8 cellular contexts compared by ENCODE assay signal in the genomic region with DNA sequence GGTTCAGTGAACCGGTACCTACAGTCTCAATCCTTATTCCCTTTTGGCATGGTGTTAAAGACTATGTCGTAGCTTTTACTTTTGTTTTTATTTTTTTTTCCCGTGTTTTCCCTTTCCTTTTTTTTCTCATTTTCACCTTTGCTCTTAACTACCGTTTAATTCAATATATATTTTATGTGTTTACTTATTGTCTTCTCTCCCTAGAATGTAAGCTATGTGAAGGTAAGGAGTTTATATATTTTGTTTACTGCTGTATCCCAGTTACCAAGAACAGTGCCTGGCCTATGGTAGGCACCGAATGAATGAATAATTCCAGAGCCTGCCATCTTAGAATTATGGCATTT. TPM values are rescaled to one million over a fixed set of nuclear protein-coding genes. Genes with fewer than 3 reads are reported as not detected.
DNase-seq lines count a peak whose midpoint lies in the region; FAIRE-seq and TF ChIP-seq lines count a peak whose summit lies in the region.

No MANE protein-coding gene starts in this region.

- no peak overlapping the region for H2BK120ac ChIP-seq in H1 (replicated peaks; ENCODE audit: low read depth, low read length)

- TF ChIP-seq RAD21 in H1 (IDR thresholded peaks at IDR 0.05 in 1 of 2, conservative IDR thresholded peaks at IDR 0.05 in 1 of 2; ENCODE audit: low read depth in 2 of 2, low read length in 2 of 2), result no peak

- H2BK12ac ChIP-seq in H1 (ENCODE audit: low read depth, low read length), result no peak overlapping the region

- H3K4me2 ChIP-seq in OCI-LY1 (ENCODE audit: low read length) (peak overlapping the region; percentile 78), H1 (ENCODE audit: insufficient read depth in 1 of 2, low read depth in 2 of 2, low read length in 2 of 2) (peak overlapping the region; percentile 60 to 86; a peak in 3 of 4 replicates)

- no peak overlapping the region for H2BK15ac ChIP-seq in H1 (ENCODE audit: low read length)

- no peaks in the 10 kb centered on the region for H3K9me3 ChIP-seq in CD4-positive, alpha-beta memory T cell (ENCODE audit: control insufficient read depth in 1 of 2, low read length in 2 of 2)
- no peaks in the 10 kb centered on the region for H3K9me3 ChIP-seq in OCI-LY1 (ENCODE audit: low read length)
- no peaks in the 10 kb centered on the region for H3K9me3 ChIP-seq in H1 (ENCODE audit: insufficient read depth in 2 of 2, low read depth in 1 of 2, low read length in 1 of 2)

- no peak overlapping the region for H3K4ac ChIP-seq in H1 (replicated peaks; ENCODE audit: insufficient read length, low read depth, low read length)

- intact Hi-C loops in CD4-positive, alpha-beta memory T cell (cut with micrococcal nuclease), result loop anchor here (1.0 to 2.0 kb wide), 2 partner anchors 13 to 49 kb away; a partner anchor contains a TSS

- H4K8ac ChIP-seq in H1 (ENCODE audit: extremely low read depth, insufficient read depth, low read length), result no peak overlapping the region; the same call in 1 of the 2 replicates

- no peaks in the 10 kb centered on the region for H3K9me2 ChIP-seq in OCI-LY1 (ENCODE audit: low read depth, low read length)

- H3K4me1 ChIP-seq in CD4-positive, alpha-beta memory T cell (ENCODE audit: insufficient read depth, low read length), result peaks cover 22% of the 10 kb centered on the region
- peaks cover 21% of the 10 kb centered on the region for H3K4me1 ChIP-seq in OCI-LY1 (ENCODE audit: insufficient read depth, low read length, severe bottlenecking)
- peaks cover 0 to 4% (median 0%) of the 10 kb centered on the region in 4 experiments; a peak in 3 of 7 replicates for H3K4me1 ChIP-seq in H1 (replicated peaks in 1 of 4; ENCODE audit: control insufficient read depth in 3 of 4, insufficient read depth in 4 of 4, low read length in 3 of 4)

- no peaks in the 10 kb centered on the region; the same call in 1 of the 2 replicates for H3K23me2 ChIP-seq in H1 (ENCODE audit: low read depth, low read length)

- no peaks in the 10 kb centered on the region for H3K79me2 ChIP-seq in OCI-LY1 (ENCODE audit: insufficient read depth, low read length)
- no peaks in the 10 kb centered on the region for H3K79me2 ChIP-seq in H1 (ENCODE audit: control insufficient read depth in 1 of 2, insufficient read depth in 2 of 2, low read length in 2 of 2)

- H3K9me3 Mint-ChIP-seq in CD4-positive, alpha-beta memory T cell, result no peaks in the 10 kb centered on the region
- peaks cover 6% of the 10 kb centered on the region for H3K9me3 Mint-ChIP-seq in osteocyte (ENCODE audit: unreplicated experiment)

- POLR2A ChIA-PET in CD4-positive, alpha-beta memory T cell (lab: Charles Lee; ENCODE audit: partially characterized antibody), result interaction anchor here (1.3 to 2.5 kb wide), 3 partner anchors 12 to 17 kb away, joined by 3 to 18 read pairs (median 7); a partner anchor contains a TSS
- POLR2A ChIA-PET in H1 (lab: Charles Lee; ENCODE audit: partially characterized antibody), result interaction anchor here (0.7 to 3.0 kb wide), 8 partner anchors 10 to 404 kb away, joined by 3 to 15 read pairs (median 3); a partner anchor contains a TSS

- TF ChIP-seq POLR2A in H1 (IDR thresholded peaks at IDR 0.05; ENCODE audit: control extremely low read depth in 1 of 2, low read depth in 2 of 2, low read length in 2 of 2), result no peak

- no peak overlapping the region for H2BK5ac ChIP-seq in H1 (ENCODE audit: low read depth, low read length)

- H3K23ac ChIP-seq in H1 (ENCODE audit: insufficient read length), result no peak overlapping the region

- peaks cover 5 to 17% of the 10 kb centered on the region in 2 donors for H3K36me3 Mint-ChIP-seq in CD4-positive, alpha-beta memory T cell
- H3K36me3 Mint-ChIP-seq in osteocyte (ENCODE audit: unreplicated experiment), result peaks cover 22% of the 10 kb centered on the region

- H3K27me3 ChIP-seq in CD4-positive, alpha-beta memory T cell (ENCODE audit: insufficient read depth, low read length), result no peaks in the 10 kb centered on the region
- no peaks in the 10 kb centered on the region for H3K27me3 ChIP-seq in OCI-LY1 (ENCODE audit: insufficient read depth, low read length)
- H3K27me3 ChIP-seq in H1 (replicated peaks in 1 of 4; ENCODE audit: control insufficient read depth in 3 of 4, extremely low read depth in 1 of 4, insufficient read depth in 3 of 4, low read length in 3 of 4), result no peaks in the 10 kb centered on the region

- H3K27ac Mint-ChIP-seq in CD4-positive, alpha-beta memory T cell, result peak overlapping the region; percentile 93 to 98 (median 97)
- H3K27ac Mint-ChIP-seq in osteocyte (ENCODE audit: unreplicated experiment), result peak overlapping the region; percentile 96

- no peak overlapping the region for H3K56ac ChIP-seq in H1 (replicated peaks; ENCODE audit: insufficient read length, low read depth, low read length)

- peak overlapping the region; percentile 89 to 96 (median 94) for H3K4me3 Mint-ChIP-seq in CD4-positive, alpha-beta memory T cell
- H3K4me3 Mint-ChIP-seq in osteocyte (ENCODE audit: unreplicated experiment), result peak overlapping the region; percentile 88

- no peak overlapping the region for H3K18ac ChIP-seq in H1 (ENCODE audit: extremely low read depth, low read length)

- WGBS in H1 (ENCODE audit: extremely low coverage in 1 of 2, insufficient coverage in 1 of 2, insufficient read length in 1 of 2, insufficient replicate concordance in 2 of 2, low coverage in 1 of 2, low lambda C conversion rate in 2 of 2, missing lambda C conversion rate in 1 of 2), 2 experiments, result 26% methylated on average over 5 of the region's 5 CpGs; no CpG with 5 or more reads in 1 of the 2 experiments

- DNase-seq in CD4-positive, alpha-beta memory T cell, result no peak
- DNase-seq in H1 (ENCODE audit: low read depth in 1 of 2, low spot score in 2 of 2) (no peak), osteocyte (ENCODE audit: extremely low spot score, unreplicated experiment) (no peak), KG1 (lab: John Stamatoyannopoulos, UW) (no peak), NCI-H2196 (lab: John Stamatoyannopoulos, UW; ENCODE audit: unreplicated experiment) (no peak), NCI-H187 (lab: John Stamatoyannopoulos, UW) (no peak), HUDEP-2 (lab: John Stamatoyannopoulos, UW; ENCODE audit: unreplicated experiment in 76 of 76) (no peak)

- H4K20me1 ChIP-seq in OCI-LY1 (ENCODE audit: insufficient read depth, low read length) (no peaks in the 10 kb centered on the region), H1 (replicated peaks in 1 of 2; ENCODE audit: control insufficient read depth in 1 of 2, insufficient read depth in 2 of 2, low read length in 2 of 2) (no peaks in the 10 kb centered on the region)

- H3K4me1 Mint-ChIP-seq in CD4-positive, alpha-beta memory T cell, result peaks cover 10 to 35% (median 26%) of the 10 kb centered on the region in 4 donors
- peaks cover 27% of the 10 kb centered on the region for H3K4me1 Mint-ChIP-seq in osteocyte (ENCODE audit: unreplicated experiment)

- H3K79me1 ChIP-seq in H1 (ENCODE audit: low read depth, low read length), result no peaks in the 10 kb centered on the region

- no peaks in the 10 kb centered on the region for H3K27me3 Mint-ChIP-seq in CD4-positive, alpha-beta memory T cell
- H3K27me3 Mint-ChIP-seq in osteocyte (ENCODE audit: unreplicated experiment), result no peaks in the 10 kb centered on the region

- no peak overlapping the region for H4K91ac ChIP-seq in H1 (replicated peaks; ENCODE audit: insufficient read length, low read length)

- no peak for FAIRE-seq in H1 (lab: Jason Lieb, UNC)

- TF ChIP-seq CTCF in OCI-LY1 (IDR thresholded peaks at IDR 0.05; ENCODE audit: low read length) (no peak), H1 (IDR thresholded peaks at IDR 0.05; ENCODE audit: control extremely low read depth in 1 of 3, insufficient read depth in 1 of 3, low read depth in 1 of 3, low read length in 3 of 3) (no peak), osteocyte (IDR thresholded peaks at IDR 0.05) (no peak)

- 0 out of 2 replicates have a peak, but pooled peaks cover 7% of the 10 kb centered on the region for H3F3A ChIP-seq in OCI-LY1 (ENCODE audit: insufficient read depth, low read length)

- H2BK20ac ChIP-seq in H1 (ENCODE audit: low read length), result no peak overlapping the region

- CTCF ChIA-PET in CD4-positive, alpha-beta memory T cell (lab: Charles Lee; ENCODE audit: partially characterized antibody), result interaction anchor here (0.7 kb wide), 1 partner anchor 191 kb away, joined by 3 read pairs; no protein-coding TSS in a partner anchor
- CTCF ChIA-PET in H1 (lab: Charles Lee; ENCODE audit: partially characterized antibody), result interaction anchor here (2.8 kb wide), 1 partner anchor 37 kb away, joined by 12 read pairs; no protein-coding TSS in a partner anchor

- peak overlapping the region; percentile 80 for H3K27ac ChIP-seq in CD4-positive, alpha-beta memory T cell (ENCODE audit: low read depth, low read length)
- no peak overlapping the region for H3K27ac ChIP-seq in OCI-LY1 (ENCODE audit: low read depth, low read length, poor library complexity, severe bottlenecking)
- no peak overlapping the region for H3K27ac ChIP-seq in H1 (ENCODE audit: low read depth, low read length)

- peak overlapping the region; percentile 85; the same call in 1 of the 2 replicates for H3K9ac ChIP-seq in OCI-LY1 (ENCODE audit: low read length)
- H3K9ac ChIP-seq in H1 (replicated peaks in 1 of 4; ENCODE audit: extremely low read depth in 1 of 4, low read depth in 3 of 4, low read length in 3 of 4), result peak overlapping the region in 1 of 4 experiments; percentile 75; a peak in 2 of 7 replicates

- H2AFZ ChIP-seq in OCI-LY1 (ENCODE audit: low read length) (no peak overlapping the region), H1 (ENCODE audit: low read length) (no peak overlapping the region)

- H4K5ac ChIP-seq in H1 (ENCODE audit: insufficient read length, low read depth, low read length), result no peak overlapping the region

- no peak for TF ChIP-seq EP300 in H1 (IDR thresholded peaks at IDR 0.05; ENCODE audit: borderline replicate concordance in 1 of 2, low read depth in 2 of 2, low read length in 2 of 2)

- H3K36me3 ChIP-seq in CD4-positive, alpha-beta memory T cell (ENCODE audit: insufficient read depth, low read length), result no peaks in the 10 kb centered on the region
- H3K36me3 ChIP-seq in OCI-LY1 (ENCODE audit: insufficient read depth, low read length) (peaks cover 30% of the 10 kb centered on the region; the same call in 1 of the 2 replicates), H1 (ENCODE audit: control insufficient read depth in 2 of 4, insufficient read depth in 4 of 4, low read length in 3 of 4) (no peaks in the 10 kb centered on the region)

- no peak overlapping the region for H2AK5ac ChIP-seq in H1 (ENCODE audit: low read depth, low read length)

- H3K4me3 ChIP-seq in CD4-positive, alpha-beta memory T cell (ENCODE audit: low read length in 2 of 2), result peak overlapping the region; percentile 63 to 73
- H3K4me3 ChIP-seq in OCI-LY1 (ENCODE audit: low read depth, low read length, poor library complexity, severe bottlenecking) (peak overlapping the region; percentile 73), H1 (ENCODE audit: extremely low read depth in 1 of 4, insufficient read depth in 2 of 4, low read depth in 3 of 4, low read length in 4 of 4) (peak overlapping the region; percentile 54 to 61 (median 58); a peak in 5 of 8 replicates)

- H3K14ac ChIP-seq in H1 (ENCODE audit: insufficient read length), result no peak overlapping the region

RNA-seq across cellular contexts. Expression of a gene that starts 0.3 kb away (rescaled TPM):
- 10 to 100 TPM; 24.9 to 26.8 TPM for total RNA-seq in CD4-positive, alpha-beta memory T cell
- 10 to 100 TPM in 1 of 2 donors, 1 to 10 TPM in 1; 3.9 to 12.6 TPM for polyA plus RNA-seq in CD4-positive, alpha-beta memory T cell
- total RNA-seq in H1 (2021; fragmentation: NEBNext Ultra II Directional; extraction: Animal tissue kit (Norgen Biotek cat#: 25700)), result 19.1 and 20.1 TPM in 2 replicates
- 5.0 and 9.3 TPM in 2 replicates for polyA plus RNA-seq in H1 (2011; rRNA removed)
- 9.3 TPM for polyA plus RNA-seq in H1 (2011; cell fraction: cytosol; rRNA removed)
- polyA plus RNA-seq in H1 (2011; cell fraction: nucleus; rRNA removed), result 16.9 TPM
- 12.4 to 14.4 TPM (median 13.4 TPM) in 4 replicates for polyA plus RNA-seq in H1 (2012, experiment 1 of 2)
- polyA plus RNA-seq in H1 (2012, experiment 2 of 2), result 0.34 TPM
- 6.6 TPM for polyA plus RNA-seq in H1 (2013, experiment 1 of 2)
- 6.4 TPM for polyA plus RNA-seq in H1 (2013, experiment 2 of 2)
- polyA minus RNA-seq in H1 (2011; rRNA and poly(A)+ RNA removed), result 27.9 and 40.3 TPM in 2 replicates
- 11.4 TPM for polyA minus RNA-seq in H1 (2011; cell fraction: cytosol; rRNA and poly(A)+ RNA removed)
- polyA minus RNA-seq in H1 (2011; cell fraction: nucleus; rRNA and poly(A)+ RNA removed), result 27.9 TPM
- 21.8 and 22.9 TPM in 2 replicates for total RNA-seq in osteocyte

RNA-seq across cellular contexts. Expression of a gene that starts 12.3 kb away (rescaled TPM):
- total RNA-seq in CD4-positive, alpha-beta memory T cell, result 10 to 100 TPM; 38.5 to 46.6 TPM
- 10 to 100 TPM; 16.0 to 20.7 TPM for polyA plus RNA-seq in CD4-positive, alpha-beta memory T cell
- 17.7 and 24.8 TPM in 2 replicates for total RNA-seq in H1 (2021; fragmentation: NEBNext Ultra II Directional; extraction: Animal tissue kit (Norgen Biotek cat#: 25700))
- polyA plus RNA-seq in H1 (2011; rRNA removed), result 14.5 and 22.3 TPM in 2 replicates
- 38.8 TPM for polyA plus RNA-seq in H1 (2011; cell fraction: cytosol; rRNA removed)
- polyA plus RNA-seq in H1 (2011; cell fraction: nucleus; rRNA removed), result 5.8 TPM
- 26.2 to 56.4 TPM (median 30.8 TPM) in 4 replicates for polyA plus RNA-seq in H1 (2012, experiment 1 of 2)
- 7.2 TPM for polyA plus RNA-seq in H1 (2012, experiment 2 of 2)
- polyA plus RNA-seq in H1 (2013, experiment 1 of 2), result 36.1 TPM
- 26.5 TPM for polyA plus RNA-seq in H1 (2013, experiment 2 of 2)
- polyA minus RNA-seq in H1 (2011; rRNA and poly(A)+ RNA removed), result 5.4 and 7.8 TPM in 2 replicates
- 8.2 TPM for polyA minus RNA-seq in H1 (2011; cell fraction: cytosol; rRNA and poly(A)+ RNA removed)
- 11.3 TPM for polyA minus RNA-seq in H1 (2011; cell fraction: nucleus; rRNA and poly(A)+ RNA removed)
- total RNA-seq in osteocyte, result 8.8 and 10.4 TPM in 2 replicates

RNA-seq across cellular contexts. Expression of a gene that starts 17.9 kb away (rescaled TPM):
- total RNA-seq in CD4-positive, alpha-beta memory T cell, result under 1 TPM; 0.76 to 0.97 TPM
- polyA plus RNA-seq in CD4-positive, alpha-beta memory T cell, result 1 to 10 TPM; 1.5 to 3.6 TPM
- 1.2 and 1.7 TPM in 2 replicates for total RNA-seq in H1 (2021; fragmentation: NEBNext Ultra II Directional; extraction: Animal tissue kit (Norgen Biotek cat#: 25700))
- 0.57 and 0.72 TPM in 2 replicates for polyA plus RNA-seq in H1 (2011; rRNA removed)
- polyA plus RNA-seq in H1 (2011; cell fraction: cytosol; rRNA removed), result 0.44 TPM
- polyA plus RNA-seq in H1 (2011; cell fraction: nucleus; rRNA removed), result 0.86 TPM
- 1.4 to 2.4 TPM (median 1.8 TPM) in 4 replicates for polyA plus RNA-seq in H1 (2012, experiment 1 of 2)
- 0.92 TPM for polyA plus RNA-seq in H1 (2012, experiment 2 of 2)
- 0.97 TPM for polyA plus RNA-seq in H1 (2013, experiment 1 of 2)
- polyA plus RNA-seq in H1 (2013, experiment 2 of 2), result 1.3 TPM
- 0.73 and 0.76 TPM in 2 replicates for polyA minus RNA-seq in H1 (2011; rRNA and poly(A)+ RNA removed)
- polyA minus RNA-seq in H1 (2011; cell fraction: cytosol; rRNA and poly(A)+ RNA removed), result 1.5 TPM
- 1.3 TPM for polyA minus RNA-seq in H1 (2011; cell fraction: nucleus; rRNA and poly(A)+ RNA removed)
- 0.08 and 1.0 TPM in 2 replicates for total RNA-seq in osteocyte

RNA-seq across cellular contexts. Expression of a gene that starts 48.8 kb away (rescaled TPM):
- total RNA-seq in CD4-positive, alpha-beta memory T cell, result 10 to 100 TPM; 31.3 to 31.7 TPM
- polyA plus RNA-seq in CD4-positive, alpha-beta memory T cell, result 10 to 100 TPM; 32.6 to 38.8 TPM
- total RNA-seq in H1 (2021; fragmentation: NEBNext Ultra II Directional; extraction: Animal tissue kit (Norgen Biotek cat#: 25700)), result 42.6 and 51.4 TPM in 2 replicates
- 59.7 and 79.9 TPM in 2 replicates for polyA plus RNA-seq in H1 (2011; rRNA removed)
- 85.4 TPM for polyA plus RNA-seq in H1 (2011; cell fraction: cytosol; rRNA removed)
- polyA plus RNA-seq in H1 (2011; cell fraction: nucleus; rRNA removed), result 64.5 TPM
- polyA plus RNA-seq in H1 (2012, experiment 1 of 2), result 48.8 to 54.9 TPM (median 53.1 TPM) in 4 replicates
- polyA plus RNA-seq in H1 (2012, experiment 2 of 2), result 20.3 TPM
- polyA plus RNA-seq in H1 (2013, experiment 1 of 2), result 27.6 TPM
- polyA plus RNA-seq in H1 (2013, experiment 2 of 2), result 25.4 TPM
- polyA minus RNA-seq in H1 (2011; rRNA and poly(A)+ RNA removed), result 57.0 and 65.4 TPM in 2 replicates
- 31.3 TPM for polyA minus RNA-seq in H1 (2011; cell fraction: cytosol; rRNA and poly(A)+ RNA removed)
- 24.0 TPM for polyA minus RNA-seq in H1 (2011; cell fraction: nucleus; rRNA and poly(A)+ RNA removed)
- 44.4 and 46.7 TPM in 2 replicates for total RNA-seq in osteocyte
